In genomic region chr4:92236907-92237306, GRCh38 we compare ENCODE assay signal across 24 cellular contexts.
DNase-seq lines count a peak whose midpoint lies in the region; ATAC-seq and TF ChIP-seq lines count a peak whose summit lies in the region.
"Had no signal": no experiment of that assay in that cellular context is flagged by ENCODE, and none has a peak within 500 bp of the region (broad histone marks: within the 10 kb centered on the region; RNA-seq: fewer than 3 reads in every experiment).

No MANE protein-coding gene starts in this region.

- H3K9ac ChIP-seq in neural progenitor cell: no peak overlapping the region
- H3K9ac ChIP-seq: parathyroid adenoma had no signal

- H3K27me3 Mint-ChIP-seq in neural progenitor cell (ENCODE audit: insufficient read depth, low read depth) (no peaks in the 10 kb centered on the region), T-helper 17 cell (no peaks in the 10 kb centered on the region)
- H3K27me3 Mint-ChIP-seq: activated CD8-positive, alpha-beta T cell treated with anti-CD3 and anti-CD28 coated beads for 36 hours; activated T-cell treated with anti-CD3 and anti-CD28 coated beads, Interleukin-2, amount 50 U/mL, for 24 hours; naive B cell; stimulated activated naive B cell treated with anti-CD40 and anti-IgM and Interleukin-4, amounts not matched to agents 10 μg/mL and 1 μg/mL and 100 μg/mL, for 72 hours had no signal

- H3K9me3 ChIP-seq in neural progenitor cell (ENCODE audit: low read depth) (no peaks in the 10 kb centered on the region), T-helper 17 cell (ENCODE audit: control insufficient read depth, low read length, poor library complexity, severe bottlenecking) (no peaks in the 10 kb centered on the region)

- no peak overlapping the region for H2AFZ ChIP-seq in neural progenitor cell (replicated peaks)
- H2AFZ ChIP-seq: parathyroid adenoma had no signal

- H3K4me3 Mint-ChIP-seq in neural progenitor cell (no peak overlapping the region), T-helper 17 cell (no peak overlapping the region)
- H3K4me3 Mint-ChIP-seq: activated CD8-positive, alpha-beta T cell treated with anti-CD3 and anti-CD28 coated beads for 36 hours; activated naive CD4-positive, alpha-beta T cell treated with anti-CD3 and anti-CD28 coated beads for 36 hours; activated T-cell treated with anti-CD3 and anti-CD28 coated beads, Interleukin-2, amount 50 U/mL, for 24 hours; CD8-positive, alpha-beta T cell; H9; naive B cell; stimulated activated naive B cell treated with anti-CD40 and anti-IgM and Interleukin-4, amounts not matched to agents 10 μg/mL and 1 μg/mL and 100 μg/mL, for 72 hours had no signal

- TF ChIP-seq CTCF in VCaP (conservative IDR thresholded peaks at IDR 0.05): no peak
- no peak for TF ChIP-seq CTCF in retinal pigment epithelial cell (conservative IDR thresholded peaks at IDR 0.05; ENCODE audit: low read depth, low read length)
- no peak for TF ChIP-seq CTCF in neural progenitor cell (IDR thresholded peaks at IDR 0.05)

- 0 out of 2 replicates have a peak overlapping the region, but pooled peaks have one; percentile 57 for H3K27ac ChIP-seq in VCaP
- no peak overlapping the region for H3K27ac ChIP-seq in neural progenitor cell
- H3K27ac ChIP-seq: gastroesophageal sphincter, parathyroid adenoma, Peyer's patch, sigmoid colon, tibial nerve had no signal

- H3K79me2 ChIP-seq in neural progenitor cell (ENCODE audit: low read depth): no peaks in the 10 kb centered on the region
- H3K79me2 ChIP-seq: parathyroid adenoma had no signal

- no peaks in the 10 kb centered on the region for H3K36me3 ChIP-seq in neural progenitor cell
- H3K36me3 ChIP-seq: gastroesophageal sphincter, Peyer's patch, sigmoid colon, tibial nerve had no signal

- peaks cover 6% of the 10 kb centered on the region for H3K9me3 Mint-ChIP-seq in neural progenitor cell

- no peaks in the 10 kb centered on the region for H3K36me3 Mint-ChIP-seq in neural progenitor cell
- H3K36me3 Mint-ChIP-seq in T-helper 17 cell (ENCODE audit: low read depth): no peaks in the 10 kb centered on the region
- H3K36me3 Mint-ChIP-seq: CD8-positive, alpha-beta T cell; naive B cell; stimulated activated naive B cell treated with anti-CD40 and anti-IgM and Interleukin-4, amounts not matched to agents 10 μg/mL and 1 μg/mL and 100 μg/mL, for 72 hours had no signal

- no peaks in the 10 kb centered on the region for H3K27me3 ChIP-seq in neural progenitor cell
- H3K27me3 ChIP-seq: gastroesophageal sphincter, Peyer's patch, sigmoid colon, tibial nerve had no signal

- DNase-seq in HCEC 1CT: peak; percentile 2
- DNase-seq in fibroblast of gingiva (ENCODE audit: low read depth): peak; percentile 41
- peak; percentile 55 for DNase-seq in retinal pigment epithelial cell (ENCODE audit: low read depth)
- DNase-seq in neural progenitor cell (ENCODE audit: low spot score): no peak
- DNase-seq in T-helper 17 cell: no peak
- DNase-seq in activated CD8-positive, alpha-beta memory T cell treated with anti-CD3 and anti-CD28 coated beads, Interleukin-2, amount 50 U/mL, for 48 hours: no peak
- DNase-seq: activated CD8-positive, alpha-beta T cell treated with anti-CD3 and anti-CD28 coated beads for 36 hours; activated naive CD4-positive, alpha-beta T cell treated with anti-CD3 and anti-CD28 coated beads for 36 hours; activated T-cell treated with anti-CD3 and anti-CD28 coated beads, Interleukin-2, amount 50 U/mL, for 24 hours; CD8-positive, alpha-beta T cell; dermis blood vessel endothelial cell; DMS53; H9; KBM-7; mesendoderm; naive B cell; Peyer's patch; sigmoid colon; stimulated activated CD4-positive, alpha-beta T cell treated with anti-CD3 and anti-CD28 coated beads, Interleukin-2, amount 100 ng/mL, for 24 hours; stimulated activated naive B cell treated with anti-CD40 and anti-IgM and Interleukin-4, amounts not matched to agents 10 μg/mL and 1 μg/mL and 100 μg/mL, for 72 hours had no signal

- H3K4me3 ChIP-seq in retinal pigment epithelial cell (ENCODE audit: low read length): no peak overlapping the region
- no peak overlapping the region for H3K4me3 ChIP-seq in neural progenitor cell
- H3K4me3 ChIP-seq: gastroesophageal sphincter, Peyer's patch, sigmoid colon, tibial nerve had no signal

- no peak overlapping the region for H3K27ac Mint-ChIP-seq in neural progenitor cell
- no peak overlapping the region for H3K27ac Mint-ChIP-seq in T-helper 17 cell
- H3K27ac Mint-ChIP-seq: activated CD8-positive, alpha-beta T cell treated with anti-CD3 and anti-CD28 coated beads for 36 hours; activated naive CD4-positive, alpha-beta T cell treated with anti-CD3 and anti-CD28 coated beads for 36 hours; activated T-cell treated with anti-CD3 and anti-CD28 coated beads, Interleukin-2, amount 50 U/mL, for 24 hours; CD8-positive, alpha-beta T cell; H9; naive B cell; stimulated activated naive B cell treated with anti-CD40 and anti-IgM and Interleukin-4, amounts not matched to agents 10 μg/mL and 1 μg/mL and 100 μg/mL, for 72 hours had no signal

- no peaks in the 10 kb centered on the region for H4K20me1 ChIP-seq in neural progenitor cell (ENCODE audit: low read depth)

- ATAC-seq in T-helper 17 cell: no peak
- ATAC-seq: activated CD8-positive, alpha-beta T cell treated with anti-CD3 and anti-CD28 coated beads for 36 hours; CD8-positive, alpha-beta T cell; gastroesophageal sphincter; stimulated activated naive B cell treated with anti-CD40 and anti-IgM and Interleukin-4, amounts not matched to agents 10 μg/mL and 1 μg/mL and 100 μg/mL, for 72 hours had no signal

- H3K4me1 Mint-ChIP-seq in neural progenitor cell: peaks cover 6% of the 10 kb centered on the region
- no peaks in the 10 kb centered on the region for H3K4me1 Mint-ChIP-seq in T-helper 17 cell
- H3K4me1 Mint-ChIP-seq: naive B cell; stimulated activated naive B cell treated with anti-CD40 and anti-IgM and Interleukin-4, amounts not matched to agents 10 μg/mL and 1 μg/mL and 100 μg/mL, for 72 hours had no signal

- no peaks in the 10 kb centered on the region for H3F3A ChIP-seq in neural progenitor cell (ENCODE audit: low read depth)

- no peaks in the 10 kb centered on the region for H3K4me1 ChIP-seq in neural progenitor cell
- H3K4me1 ChIP-seq: gastroesophageal sphincter, parathyroid adenoma, sigmoid colon had no signal

- H3K4me2 ChIP-seq in neural progenitor cell: no peak overlapping the region

Comparison
In these comparisons a context has a peak if more than half of its experiments do, and no peak if none do; other contexts are left out.
1. DNase-seq: peak in HCEC 1CT (single experiment), fibroblast of gingiva (single experiment) and retinal pigment epithelial cell (single experiment); none in neural progenitor cell (single experiment), T-helper 17 cell (0 of 3) and activated CD8-positive, alpha-beta memory T cell treated with anti-CD3 and anti-CD28 coated beads, Interleukin-2, amount 50 U/mL, for 48 hours (single experiment).